ENCODE assay signal across 28 cellular contexts in genomic region chr17:54835015-54835414, GRCh38.
"Had no signal": no experiment of that assay in that cellular context is flagged by ENCODE, and none has a peak within 500 bp of the region (broad histone marks: within the 10 kb centered on the region; RNA-seq: fewer than 3 reads in every experiment).

No MANE protein-coding gene starts in this region.

- H3K9me3 ChIP-seq: colonic mucosa, esophagus muscularis mucosa, esophagus squamous epithelium, gastrocnemius medialis, gastroesophageal sphincter had no signal

- H3K4me3 ChIP-seq: colonic mucosa, coronary artery, dorsolateral prefrontal cortex, esophagus muscularis mucosa, esophagus squamous epithelium, gastrocnemius medialis, gastroesophageal sphincter, heart left ventricle, heart right ventricle had no signal

- DNase-seq: colonic mucosa; cortex of kidney; dermis blood vessel endothelial cell; dorsolateral prefrontal cortex; effector CD4-positive, alpha-beta T cell; effector CD8-positive, alpha-beta T cell; effector memory CD4-positive, alpha-beta T cell; effector memory CD8-positive, alpha-beta T cell; endodermal cell; erythroblast; esophagus squamous epithelium; foreskin fibroblast; foreskin keratinocyte; foreskin melanocyte; gastrocnemius medialis; glutamatergic neuron; head of caudate nucleus; heart left ventricle; heart right ventricle had no signal

- H3K36me3 ChIP-seq: colonic mucosa, esophagus muscularis mucosa, esophagus squamous epithelium, gastrocnemius medialis, gastroesophageal sphincter, heart left ventricle, heart right ventricle had no signal

- H3K4me1 ChIP-seq: colonic mucosa, esophagus muscularis mucosa, esophagus squamous epithelium, foreskin keratinocyte, gastrocnemius medialis, gastroesophageal sphincter, heart left ventricle, heart right ventricle had no signal

- ATAC-seq: effector memory CD8-positive, alpha-beta T cell; esophagus mucosa; foreskin keratinocyte; gastrocnemius medialis; gastroesophageal sphincter; heart left ventricle; heart right ventricle had no signal

- H3K27me3 ChIP-seq: colonic mucosa, dorsolateral prefrontal cortex, esophagus muscularis mucosa, esophagus squamous epithelium, foreskin keratinocyte, gastrocnemius medialis, gastroesophageal sphincter, heart left ventricle, heart right ventricle had no signal

- FAIRE-seq: colon, endometrium, endothelial cell of umbilical vein, frontal cortex had no signal

- H3K27ac ChIP-seq: colonic mucosa, coronary artery, dorsolateral prefrontal cortex, epithelial cell of prostate, esophagus muscularis mucosa, esophagus squamous epithelium, foreskin keratinocyte, gastrocnemius medialis, gastroesophageal sphincter, heart left ventricle, heart right ventricle had no signal
